ENCODE assay signal across 8 cellular contexts in genomic region chr5:131386779-131387178, GRCh38.
DNase-seq lines count a peak whose midpoint lies in the region; ATAC-seq, FAIRE-seq and TF ChIP-seq lines count a peak whose summit lies in the region.

No MANE protein-coding gene starts in this region.

- H3K4me1 ChIP-seq in K562 (replicated peaks in 1 of 2; ENCODE audit: control insufficient read depth in 2 of 2, insufficient read depth in 2 of 2, low read length in 2 of 2) (peaks cover 3 to 32% of the 10 kb centered on the region in 2 experiments), mucosa of descending colon (ENCODE audit: low read depth) (peaks cover 12% of the 10 kb centered on the region)

- no peaks in the 10 kb centered on the region for H3K9me1 ChIP-seq in K562 (ENCODE audit: control insufficient read depth, insufficient read depth, low read length)

- H3K27me3 ChIP-seq in K562 (ENCODE audit: control insufficient read depth in 2 of 2, insufficient read depth in 2 of 2, low read length in 2 of 2): no peaks in the 10 kb centered on the region

- 65% methylated on average over 4 of the region's 4 CpGs for WGBS in K562 (ENCODE audit: insufficient coverage, low coverage, missing lambda C conversion rate)

- ATAC-seq in K562 (no peak), mucosa of descending colon (peak; percentile 11), left colon (no peak)

- no peak for TF ChIP-seq CTCF in K562 (IDR thresholded peaks at IDR 0.05 in 2 of 3, conservative IDR thresholded peaks at IDR 0.05 in 1 of 3; ENCODE audit: insufficient read depth in 2 of 3, low read depth in 1 of 3, low read length in 3 of 3)
- no peak for TF ChIP-seq CTCF in mucosa of descending colon (IDR thresholded peaks at IDR 0.05)

- in situ Hi-C loops in K562 (cut with MboI): loop anchor here (25.0 kb wide), 1 partner anchor 499 kb away; no protein-coding TSS in a partner anchor

- CTCF ChIA-PET in K562 (lab: Yijun Ruan, JAX; ENCODE audit: low intra/inter-chr PET ratio): interaction anchor here (0.6 kb wide), 1 partner anchor 42 kb away, joined by 4 read pairs; no protein-coding TSS in a partner anchor

- no peak for TF ChIP-seq POLR2A in K562 (conservative IDR thresholded peaks at IDR 0.05)

- peaks cover 60% of the 10 kb centered on the region for H3K36me3 ChIP-seq in K562 (ENCODE audit: control insufficient read depth, insufficient read depth, low read length)
- H3K36me3 ChIP-seq in mucosa of descending colon (ENCODE audit: low read depth): no peaks in the 10 kb centered on the region

- H3K27ac ChIP-seq in K562 (ENCODE audit: extremely low read depth, low read depth, low read length): no peak overlapping the region

- H2AFZ ChIP-seq in K562 (ENCODE audit: low read depth, low read length): no peak overlapping the region

- H3K4me3 ChIP-seq in K562 (no peak overlapping the region), mucosa of descending colon (no peak overlapping the region)

- H4K20me1 ChIP-seq in K562 (replicated peaks; ENCODE audit: control insufficient read depth, insufficient read depth, low read length): no peaks in the 10 kb centered on the region

- intact Hi-C loops in K562 (cut with micrococcal nuclease) (loop anchor here (10.0 kb wide), 1 partner anchor 492 kb away; no protein-coding TSS in a partner anchor), mucosa of descending colon (cut with DNase I, micrococcal nuclease) (loop anchor here in 1 of 2 donors (10.0 kb wide), 2 partner anchors 122 to 222 kb away; partner anchors contain the start of genes CDC42SE2 and HINT1), left colon (cut with DNase I, micrococcal nuclease) (no loop called here)

- TSS peak; percentile 22 for BruUV-seq in K562 (replicated peaks; lab: Mats Ljungman, UMichigan)

- TF ChIP-seq EP300 in K562 (IDR thresholded peaks at IDR 0.05; ENCODE audit: low read length): no peak

- no peak for FAIRE-seq in K562 (lab: Jason Lieb, UNC)

- no peak for TF ChIP-seq RAD21 in K562 (CRISPR knock-in tag; conservative IDR thresholded peaks at IDR 0.05 in 1 of 2, IDR thresholded peaks at IDR 0.05 in 1 of 2)

- POLR2A ChIA-PET in K562 (lab: Yijun Ruan, JAX): interaction anchor here (0.6 kb wide), 1 partner anchor 13 kb away, joined by 3 read pairs; no protein-coding TSS in a partner anchor

- no peak overlapping the region for H3K4me2 ChIP-seq in K562 (ENCODE audit: insufficient read depth, low read length)

- H3K79me2 ChIP-seq in K562 (ENCODE audit: control insufficient read depth, insufficient read depth, low read length): peaks cover 33% of the 10 kb centered on the region

- H3K9me3 ChIP-seq in K562 (replicated peaks; ENCODE audit: control insufficient read depth, insufficient read depth, low read depth, low read length) (no peaks in the 10 kb centered on the region), mucosa of descending colon (no peaks in the 10 kb centered on the region)

- H3K9ac ChIP-seq in K562 (ENCODE audit: insufficient read depth in 1 of 2, low read depth in 2 of 2, low read length in 2 of 2): no peak overlapping the region

- peak; percentile 49 for DNase-seq in DMS153 treated with DMSO at 0.1 percent for 48 hours (lab: John Stamatoyannopoulos, UW; ENCODE audit: unreplicated experiment)
- peak; percentile 1 for DNase-seq in NCI-H1417 treated with DMSO at 0.1 percent for 48 hours (lab: John Stamatoyannopoulos, UW)
- DNase-seq in K562 (ENCODE audit: extremely low read depth in 1 of 4, low spot score in 3 of 4): no peak
- no peak for DNase-seq in mucosa of descending colon
- DNase-seq in cerebellar cortex (ENCODE audit: low spot score): no peak
- no peak for DNase-seq in left colon
- DNase-seq in inferior parietal cortex (ENCODE audit: extremely low spot score): no peak
- no peak for DNase-seq in NCI-H128 (lab: John Stamatoyannopoulos, UW; ENCODE audit: unreplicated experiment)

TF ChIP-seq in K562, 482 proteins besides CTCF, POLR2A, EP300 and RAD21:
- 0 out of 2 replicates have a peak, but pooled peaks have one; percentile 22 for TF ChIP-seq POLR2G (IDR thresholded peaks at IDR 0.05; ENCODE audit: low read depth, low read length)
- peak; percentile 7 for TF ChIP-seq RBM22 (IDR thresholded peaks at IDR 0.05; ENCODE audit: low read depth, low read length, poor library complexity, severe bottlenecking)
- no peak for TF ChIP-seq NR4A1 (CRISPR knock-in tag; IDR thresholded peaks at IDR 0.05)
- TF ChIP-seq NR4A1 (tag; IDR thresholded peaks at IDR 0.05): no peak
TF ChIP-seq in K562: peak in this region for 2.

Comparison
In these comparisons a context has a peak if more than half of its experiments do, and no peak if none do; other contexts are left out.
1. DNase-seq: peak in DMS153 treated with DMSO at 0.1 percent for 48 hours (single experiment) and NCI-H1417 treated with DMSO at 0.1 percent for 48 hours (single experiment); none in K562 (0 of 4), mucosa of descending colon (0 of 3), cerebellar cortex (single experiment), left colon (0 of 2), inferior parietal cortex (single experiment) and NCI-H128 (single experiment).